ENCODE assay signal across 22 cellular contexts in genomic region chr6:167836722-167837121, GRCh38. TPM values are rescaled to one million over a fixed set of nuclear protein-coding genes. Genes with fewer than 3 reads are reported as not detected.
DNase-seq lines count a peak whose midpoint lies in the region; ATAC-seq, FAIRE-seq and TF ChIP-seq lines count a peak whose summit lies in the region.
"Had no signal": no experiment of that assay in that cellular context is flagged by ENCODE, and none has a peak within 500 bp of the region (broad histone marks: within the 10 kb centered on the region; RNA-seq: fewer than 3 reads in every experiment).

No MANE protein-coding gene starts in this region.

- in situ Hi-C loops in GM12878 (cut with MboI) = no loop called here

- TF ChIP-seq CTCF in cardiac muscle cell (IDR thresholded peaks at IDR 0.05; ENCODE audit: low read depth, low read length) (no peak), left ventricle myocardium inferior (IDR thresholded peaks at IDR 0.05; ENCODE audit: borderline replicate concordance) (no peak), HEK293 (tag by site-specific recombination; IDR thresholded peaks at IDR 0.05) (no peak), GM12878 (IDR thresholded peaks at IDR 0.05 in 2 of 3, conservative IDR thresholded peaks at IDR 0.05 in 1 of 3; ENCODE audit: control insufficient read depth in 2 of 3, extremely low read depth in 1 of 3, insufficient read depth in 1 of 3, low read depth in 3 of 3, low read length in 3 of 3) (no peak), GM10248 (IDR thresholded peaks at IDR 0.05; ENCODE audit: control extremely low read depth, extremely low read depth, low read depth, missing control alignments) (no peak), MM.1S (IDR thresholded peaks at IDR 0.05; ENCODE audit: low read length) (no peak)

- SMC1A ChIA-PET in GM12878 (lab: Charles Lee; ENCODE audit: uncharacterized antibody, unreplicated experiment) = interaction anchor here (1.3 kb wide), 1 partner anchor 35 kb away, joined by 4 read pairs; no protein-coding TSS in a partner anchor

- no peak for TF ChIP-seq RAD21 in GM12878 (IDR thresholded peaks at IDR 0.05; ENCODE audit: insufficient read depth, low read depth, low read length)

- H2AFZ ChIP-seq in GM12878 (ENCODE audit: control insufficient read depth, low read depth, low read length) (no peak overlapping the region), MM.1S (ENCODE audit: low read length) (no peak overlapping the region)

- POLR2A ChIA-PET in HEK293 (lab: Yijun Ruan, JAX) = no interaction called here
- POLR2A ChIA-PET in GM12878 (lab: Charles Lee) = interaction anchor here (0.7 kb wide), 1 partner anchor 122 kb away, joined by 3 read pairs; no protein-coding TSS in a partner anchor
- POLR2A ChIA-PET in GM10248 (lab: Yijun Ruan, JAX) = no interaction called here

- intact Hi-C loops in left ventricle myocardium inferior (cut with micrococcal nuclease) = no loop called here
- intact Hi-C loops in GM12878 (cut with micrococcal nuclease; ENCODE audit: unreplicated experiment) = no loop called here

- H3K79me2 ChIP-seq in GM12878 (ENCODE audit: control insufficient read depth, insufficient read depth, low read length) = peaks cover 69% of the 10 kb centered on the region
- H3K79me2 ChIP-seq in MM.1S (ENCODE audit: low read length) = peaks cover 23% of the 10 kb centered on the region; the same call in 1 of the 2 replicates

- no peaks in the 10 kb centered on the region for H3K27me3 ChIP-seq in cardiac muscle cell
- no peaks in the 10 kb centered on the region for H3K27me3 ChIP-seq in left ventricle myocardium inferior (ENCODE audit: low read depth)
- no peaks in the 10 kb centered on the region for H3K27me3 ChIP-seq in GM12878 (replicated peaks in 1 of 2; ENCODE audit: control insufficient read depth in 2 of 2, insufficient read depth in 2 of 2, low read length in 1 of 2)
- H3K27me3 ChIP-seq in MM.1S (replicated peaks; ENCODE audit: insufficient read depth, low read length) = no peaks in the 10 kb centered on the region

- RAD21 ChIA-PET in GM12878 (lab: Charles Lee; ENCODE audit: unreplicated experiment) = no interaction called here

- peak overlapping the region; percentile 31 for H3K27ac ChIP-seq in cardiac muscle cell
- H3K27ac ChIP-seq in left ventricle myocardium inferior (replicated peaks) = no peak overlapping the region
- no peak overlapping the region for H3K27ac ChIP-seq in HEK293 (ENCODE audit: extremely low read depth, low read depth, low read length)
- H3K27ac ChIP-seq in GM12878 (ENCODE audit: control insufficient read depth, insufficient read depth) = no peak overlapping the region
- H3K27ac ChIP-seq in MM.1S (ENCODE audit: low read length) = no peak overlapping the region
- H3K27ac ChIP-seq: HL-60 had no signal

- no peaks in the 10 kb centered on the region for H3K9me2 ChIP-seq in MM.1S (replicated peaks; ENCODE audit: insufficient read depth, low read length)

- ATAC-seq in GM12878 = no peak
- ATAC-seq: CD8-positive, alpha-beta T cell had no signal

- no peaks in the 10 kb centered on the region for H3F3A ChIP-seq in MM.1S (ENCODE audit: insufficient read depth, low read length)

- H3K9me3 ChIP-seq in cardiac muscle cell (ENCODE audit: low read depth) (no peaks in the 10 kb centered on the region), left ventricle myocardium inferior (replicated peaks) (no peaks in the 10 kb centered on the region), HEK293 (ENCODE audit: control insufficient read depth, insufficient read depth, low read depth, low read length) (no peaks in the 10 kb centered on the region), GM12878 (replicated peaks; ENCODE audit: control insufficient read depth, insufficient read depth, low read length) (no peaks in the 10 kb centered on the region), MM.1S (replicated peaks; ENCODE audit: insufficient read depth, low read length) (no peaks in the 10 kb centered on the region)

- no peak for FAIRE-seq in GM12878 (lab: Jason Lieb, UNC)
- FAIRE-seq: D721Med, G401.6, GM19239 had no signal

- no peak for DNase-seq in cardiac muscle cell (ENCODE audit: low read depth in 1 of 2, low spot score in 1 of 2)
- no peak for DNase-seq in left ventricle myocardium inferior
- no peak for DNase-seq in GM12878 (ENCODE audit: low read depth, low spot score)
- DNase-seq in fibroblast of peridontal ligament (ENCODE audit: extremely low read depth) = peak; percentile 66
- DNase-seq in GM10248 (ENCODE audit: extremely low spot score) = no peak
- DNase-seq in MM.1S = no peak
- no peak for DNase-seq in A172 (ENCODE audit: low spot score)
- DNase-seq: 8988T; CD8-positive, alpha-beta T cell; COR-L47; DMS153; DMS79 treated with DMSO at 0.1 percent for 48 hours; EL; H7; HFFc6; IMR-90; KG1 had no signal

- H3K36me3 ChIP-seq in cardiac muscle cell (no peaks in the 10 kb centered on the region), left ventricle myocardium inferior (no peaks in the 10 kb centered on the region), HEK293 (ENCODE audit: control insufficient read depth in 2 of 2, insufficient read depth in 1 of 2, low read length in 2 of 2) (no peaks in the 10 kb centered on the region), GM12878 (ENCODE audit: control insufficient read depth in 2 of 2, insufficient read depth in 2 of 2, low read length in 1 of 2) (no peaks in the 10 kb centered on the region), MM.1S (replicated peaks; ENCODE audit: insufficient read depth, low read length) (no peaks in the 10 kb centered on the region)

- H3K4me2 ChIP-seq in GM12878 (ENCODE audit: control insufficient read depth, insufficient read depth) = no peak overlapping the region
- H3K4me2 ChIP-seq in MM.1S (ENCODE audit: low read depth, low read length) = no peak overlapping the region

- CTCF ChIA-PET in HEK293 (lab: Yijun Ruan, JAX) = no interaction called here
- CTCF ChIA-PET in GM12878 (lab: Yijun Ruan, JAX) = interaction anchor here (1.0 kb wide), 1 partner anchor 9 kb away, joined by 4 read pairs; no protein-coding TSS in a partner anchor
- CTCF ChIA-PET in GM10248 (lab: Yijun Ruan, JAX) = no interaction called here

- H4K20me1 ChIP-seq in GM12878 (ENCODE audit: control insufficient read depth, insufficient read depth) = no peaks in the 10 kb centered on the region; the same call in 1 of the 2 replicates
- no peaks in the 10 kb centered on the region for H4K20me1 ChIP-seq in MM.1S (ENCODE audit: insufficient read depth, low read length)

- no peak for TF ChIP-seq EP300 in GM12878 (IDR thresholded peaks at IDR 0.05; ENCODE audit: borderline replicate concordance in 1 of 2, control insufficient read depth in 1 of 2, low read depth in 2 of 2, low read length in 2 of 2)

- H3K9ac ChIP-seq in GM12878 (ENCODE audit: control insufficient read depth, insufficient read depth, low read length) (no peak overlapping the region), MM.1S (ENCODE audit: low read length) (no peak overlapping the region)

- no TSS peak for BruUV-seq in GM12878 (replicated peaks; lab: Mats Ljungman, UMichigan)

- H3K4me1 ChIP-seq in cardiac muscle cell (ENCODE audit: low read depth) (peaks cover 55% of the 10 kb centered on the region), left ventricle myocardium inferior (peaks cover 52% of the 10 kb centered on the region), HEK293 (ENCODE audit: control insufficient read depth, insufficient read depth, low read length) (peaks cover 46% of the 10 kb centered on the region), GM12878 (ENCODE audit: control insufficient read depth, insufficient read depth, low read length) (peaks cover 13% of the 10 kb centered on the region), MM.1S (ENCODE audit: low read length) (0 out of 2 replicates have a peak, but pooled peaks cover 8% of the 10 kb centered on the region)

- H3K4me3 ChIP-seq in cardiac muscle cell (no peak overlapping the region), left ventricle myocardium inferior (no peak overlapping the region), HEK293 (ENCODE audit: low read depth, low read length) (no peak overlapping the region), GM12878 (no peak overlapping the region), MM.1S (ENCODE audit: low read length) (no peak overlapping the region)

- no peak for TF ChIP-seq POLR2A in GM12878 (IDR thresholded peaks at IDR 0.05; ENCODE audit: low read depth, low read length)

- WGBS in GM12878 (ENCODE audit: insufficient coverage, insufficient replicate concordance, low lambda C conversion rate, missing lambda C conversion rate) = 48% methylated on average over 3 of the region's 3 CpGs

TF ChIP-seq in HEK293, 187 proteins besides CTCF, POLR2A, EP300 and RAD21 (continues in another document):
- TF ChIP-seq ZNF24 (tag by site-specific recombination; IDR thresholded peaks at IDR 0.05) = no peak
- no peak for TF ChIP-seq ZBTB17 (tag by site-specific recombination; IDR thresholded peaks at IDR 0.05)

TF ChIP-seq in GM12878, 131 proteins besides CTCF, POLR2A, EP300 and RAD21 (continues in another document):
- TF ChIP-seq SIX5 (IDR thresholded peaks at IDR 0.05; ENCODE audit: low read depth, low read length, severe bottlenecking) = no peak

RNA-seq across cellular contexts. Expression of gene AFDN, which starts 10.0 kb away (rescaled TPM):
- total RNA-seq in cardiac muscle cell (113 and 299 TPM in 2 replicates), left ventricle myocardium inferior (54.9 TPM), GM12878 (2014; rRNA removed) (47.2 and 52.8 TPM in 2 replicates), GM12878 (2014; rRNA removed; fragmentation: Illumina TruSeq; extraction: Trizol) (65.4 and 65.7 TPM in 2 replicates), GM12878 (2021) (67.8 and 68.2 TPM in 2 replicates)
- polyA plus RNA-seq in cardiac muscle cell (119 and 172 TPM in 2 replicates), GM12878 (2011; rRNA removed) (40.7 and 43.0 TPM in 2 replicates), GM12878 (2014; fragmentation: Illumina TruSeq; extraction: Trizol) (58.5 and 89.6 TPM in 2 replicates), GM12878 (2014; fragmentation: Nextera tagmentation; extraction: Ambion mirVana) (1 to 10 TPM; 5.7 to 8.7 TPM), GM12878 (2014; rRNA removed) (48.5 and 50.2 TPM in 2 replicates), GM12878 (2016; fragmentation: Nextera tagmentation; extraction: Ambion mirVana) (10 to 100 TPM in 1 of 2 experiments, 1 to 10 TPM in 1; 7.2 to 11.8 TPM)
- 295 and 304 TPM in 2 replicates for total RNA-seq in GM12878 (2013; cell fraction: nucleolus; rRNA removed)
- polyA plus RNA-seq in GM12878 (2011; ENCODE audit: low read depth) = 13.2 TPM
- polyA plus RNA-seq in GM12878 (2011; cell fraction: cytosol; rRNA removed) = 19.6 and 21.3 TPM in 2 replicates
- 121 and 135 TPM in 2 replicates for polyA plus RNA-seq in GM12878 (2011; cell fraction: nucleus; rRNA removed)
- 18.5 and 22.9 TPM in 2 replicates for polyA plus RNA-seq in GM12878 (2012)
- polyA minus RNA-seq in GM12878 (2011; rRNA and poly(A)+ RNA removed) = 60.1 and 66.5 TPM in 2 replicates
- 17.5 and 23.0 TPM in 2 replicates for polyA minus RNA-seq in GM12878 (2011; cell fraction: cytosol; rRNA and poly(A)+ RNA removed)
- polyA minus RNA-seq in GM12878 (2011; cell fraction: nucleus; rRNA and poly(A)+ RNA removed) = 88.6 and 122 TPM in 2 replicates
- total RNA-seq in A172 (2014; rRNA removed; shearing (Covaris generic)) = 29.9 and 36.3 TPM in 2 replicates
